In genomic region chr2:208252766-208253492, GRCh38 we compare ENCODE assay signal across 11 cellular contexts. TPM values are rescaled to one million over a fixed set of nuclear protein-coding genes. Genes with fewer than 3 reads are reported as not detected.
DNase-seq lines count a peak whose midpoint lies in the region; ATAC-seq lines count a peak whose summit lies in the region.
"Had no signal": no experiment of that assay in that cellular context is flagged by ENCODE, and none has a peak within 500 bp of the region (broad histone marks: within the 10 kb centered on the region; RNA-seq: fewer than 3 reads in every experiment).

No MANE protein-coding gene starts in this region.

- H3K27ac Mint-ChIP-seq in activated CD8-positive, alpha-beta memory T cell treated with anti-CD3 and anti-CD28 coated beads, Interleukin-2, amount 10 ng/mL, durations not matched to agents 7 days and 5 days, result no peak overlapping the region
- no peak overlapping the region for H3K27ac Mint-ChIP-seq in activated CD8-positive, alpha-beta T cell treated with anti-CD3 and anti-CD28 coated beads, Interleukin-2, amount 10 ng/mL, durations not matched to agents 7 days and 5 days

- CTCF ChIA-PET in activated CD8-positive, alpha-beta memory T cell treated with anti-CD3 and anti-CD28 coated beads, Interleukin-2, amount 10 ng/mL, durations not matched to agents 7 days and 5 days (lab: Charles Lee), result interaction anchor here (0.9 to 6.5 kb wide), 9 partner anchors 14 to 155 kb away, joined by 3 to 70 read pairs (median 4); partner anchors contain the start of gene PIKFYVE
- CTCF ChIA-PET in activated CD8-positive, alpha-beta T cell treated with anti-CD3 and anti-CD28 coated beads, Interleukin-2, amount 10 ng/mL, durations not matched to agents 7 days and 5 days (lab: Charles Lee), result interaction anchor here (0.7 to 6.2 kb wide), 9 partner anchors 9 to 625 kb away, joined by 3 to 106 read pairs (median 7); partner anchors contain the start of gene PIKFYVE

- no peaks in the 10 kb centered on the region for H3K9me3 Mint-ChIP-seq in activated CD8-positive, alpha-beta memory T cell treated with anti-CD3 and anti-CD28 coated beads, Interleukin-2, amount 10 ng/mL, durations not matched to agents 7 days and 5 days (ENCODE audit: low read depth)
- H3K9me3 Mint-ChIP-seq in activated CD8-positive, alpha-beta T cell treated with anti-CD3 and anti-CD28 coated beads, Interleukin-2, amount 10 ng/mL, durations not matched to agents 7 days and 5 days (ENCODE audit: insufficient read depth), result no peaks in the 10 kb centered on the region

- peaks cover 21% of the 10 kb centered on the region for H3K4me1 Mint-ChIP-seq in activated CD8-positive, alpha-beta memory T cell treated with anti-CD3 and anti-CD28 coated beads, Interleukin-2, amount 10 ng/mL, durations not matched to agents 7 days and 5 days
- H3K4me1 Mint-ChIP-seq in activated CD8-positive, alpha-beta T cell treated with anti-CD3 and anti-CD28 coated beads, Interleukin-2, amount 10 ng/mL, durations not matched to agents 7 days and 5 days (ENCODE audit: low read depth), result peaks cover 24% of the 10 kb centered on the region

- POLR2A ChIA-PET in activated CD8-positive, alpha-beta T cell treated with anti-CD3 and anti-CD28 coated beads, Interleukin-2, amount 10 ng/mL, durations not matched to agents 7 days and 5 days (lab: Charles Lee), result interaction anchor here (0.8 kb wide), 1 partner anchor 14 kb away, joined by 3 read pairs; the partner anchor contains the start of gene PIKFYVE

- H3K27me3 Mint-ChIP-seq in activated CD8-positive, alpha-beta memory T cell treated with anti-CD3 and anti-CD28 coated beads, Interleukin-2, amount 10 ng/mL, durations not matched to agents 7 days and 5 days, result no peaks in the 10 kb centered on the region
- H3K27me3 Mint-ChIP-seq in activated CD8-positive, alpha-beta T cell treated with anti-CD3 and anti-CD28 coated beads, Interleukin-2, amount 10 ng/mL, durations not matched to agents 7 days and 5 days (ENCODE audit: low read depth), result no peaks in the 10 kb centered on the region

- peaks cover 11% of the 10 kb centered on the region; the same call in 1 of the 2 replicates for H3K4me1 ChIP-seq in iPS-20b (ENCODE audit: insufficient read depth, low read length)

- no peak for ATAC-seq in activated CD8-positive, alpha-beta memory T cell treated with anti-CD3 and anti-CD28 coated beads, Interleukin-2, amount 10 ng/mL, durations not matched to agents 7 days and 5 days
- no peak for ATAC-seq in activated CD8-positive, alpha-beta T cell treated with anti-CD3 and anti-CD28 coated beads, Interleukin-2, amount 10 ng/mL, durations not matched to agents 7 days and 5 days
- ATAC-seq in HG02884 (IDR thresholded peaks at IDR 0.05; ENCODE audit: unreplicated experiment), result no peak

- H3K36me3 ChIP-seq in iPS-20b (ENCODE audit: insufficient read depth, low read depth, low read length), result peaks cover 61% of the 10 kb centered on the region

- H3K4me3 ChIP-seq in iPS-20b (ENCODE audit: low read length), result peak overlapping the region; percentile 98

- peak overlapping the region; percentile 96; the same call in 1 of the 2 replicates for H3K9ac ChIP-seq in iPS-20b (ENCODE audit: low read depth, low read length)

- peak overlapping the region; percentile 38 for H3K4me3 Mint-ChIP-seq in activated CD8-positive, alpha-beta memory T cell treated with anti-CD3 and anti-CD28 coated beads, Interleukin-2, amount 10 ng/mL, durations not matched to agents 7 days and 5 days
- H3K4me3 Mint-ChIP-seq in activated CD8-positive, alpha-beta T cell treated with anti-CD3 and anti-CD28 coated beads, Interleukin-2, amount 10 ng/mL, durations not matched to agents 7 days and 5 days, result peak overlapping the region; percentile 98

- peak overlapping the region; percentile 42 for H3K27ac ChIP-seq in iPS-20b (ENCODE audit: low read length)
- peak overlapping the region; percentile 75 for H3K27ac ChIP-seq in substantia nigra (ENCODE audit: low read depth, low read length, poor library complexity, severe bottlenecking)

- no peak for DNase-seq in activated CD8-positive, alpha-beta memory T cell treated with anti-CD3 and anti-CD28 coated beads, Interleukin-2, amount 10 ng/mL, durations not matched to agents 7 days and 5 days
- no peak for DNase-seq in activated CD8-positive, alpha-beta memory T cell treated with anti-CD3 and anti-CD28 coated beads for 24 hours
- DNase-seq in activated CD8-positive, alpha-beta T cell treated with anti-CD3 and anti-CD28 coated beads, Interleukin-2, amount 10 ng/mL, durations not matched to agents 7 days and 5 days, result no peak
- no peak for DNase-seq in substantia nigra (lab: John Stamatoyannopoulos, UW)
- DNase-seq in AG20443 (ENCODE audit: low spot score), result no peak
- no peak for DNase-seq in 8988T
- DNase-seq: H7, NCI-H2029 had no signal

- peaks cover 42% of the 10 kb centered on the region for H3K36me3 Mint-ChIP-seq in activated CD8-positive, alpha-beta memory T cell treated with anti-CD3 and anti-CD28 coated beads, Interleukin-2, amount 10 ng/mL, durations not matched to agents 7 days and 5 days
- peaks cover 48% of the 10 kb centered on the region for H3K36me3 Mint-ChIP-seq in activated CD8-positive, alpha-beta T cell treated with anti-CD3 and anti-CD28 coated beads, Interleukin-2, amount 10 ng/mL, durations not matched to agents 7 days and 5 days (ENCODE audit: low read depth)

- H3K9me3 ChIP-seq in iPS-20b (ENCODE audit: insufficient read depth, low read depth, low read length), result no peaks in the 10 kb centered on the region
- H3K9me3 ChIP-seq: neutrophil had no signal

- H3K27me3 ChIP-seq in iPS-20b (ENCODE audit: insufficient read depth, low read length), result no peaks in the 10 kb centered on the region
- H3K27me3 ChIP-seq: neutrophil had no signal

RNA-seq across cellular contexts. Expression of gene IDH1, which starts 1.9 kb away (rescaled TPM):
- total RNA-seq in activated CD8-positive, alpha-beta memory T cell treated with anti-CD3 and anti-CD28 coated beads, Interleukin-2, amount 10 ng/mL, durations not matched to agents 7 days and 5 days, result 10 to 100 TPM; 39.7 to 45.6 TPM
- 10 to 100 TPM; 29.0 to 29.5 TPM for total RNA-seq in activated CD8-positive, alpha-beta T cell treated with anti-CD3 and anti-CD28 coated beads, Interleukin-2, amount 10 ng/mL, durations not matched to agents 7 days and 5 days

RNA-seq across cellular contexts. Expression of gene PIKFYVE, which starts 13.1 kb away (rescaled TPM):
- 10 to 100 TPM; 27.3 to 32.6 TPM for total RNA-seq in activated CD8-positive, alpha-beta memory T cell treated with anti-CD3 and anti-CD28 coated beads, Interleukin-2, amount 10 ng/mL, durations not matched to agents 7 days and 5 days
- total RNA-seq in activated CD8-positive, alpha-beta T cell treated with anti-CD3 and anti-CD28 coated beads, Interleukin-2, amount 10 ng/mL, durations not matched to agents 7 days and 5 days, result 10 to 100 TPM; 27.4 to 29.3 TPM
